ENCODE assay signal across 9 cellular contexts in genomic region chr15:85581495-85581894, GRCh38.
DNase-seq lines count a peak whose midpoint lies in the region; ATAC-seq and TF ChIP-seq lines count a peak whose summit lies in the region.
"Had no signal": no experiment of that assay in that cellular context is flagged by ENCODE, and none has a peak within 500 bp of the region (broad histone marks: within the 10 kb centered on the region; RNA-seq: fewer than 3 reads in every experiment).

No MANE protein-coding gene starts in this region.

- TF ChIP-seq CTCF in glutamatergic neuron (IDR thresholded peaks at IDR 0.05; ENCODE audit: partially characterized antibody, unreplicated experiment) (no peak), A673 (conservative IDR thresholded peaks at IDR 0.05; ENCODE audit: low read depth, low read length) (no peak)

- CTCF ChIA-PET in A673 (lab: Charles Lee): no interaction called here

- peak overlapping the region; percentile 97 for H3K27ac ChIP-seq in skeletal muscle tissue (ENCODE audit: low read depth, low read length)
- H3K27ac ChIP-seq in A673 (ENCODE audit: low read depth, low read length, poor library complexity, severe bottlenecking): no peak overlapping the region

- ATAC-seq in activated T-cell treated with anti-CD3 and anti-CD28 coated beads, Interleukin-2, amount 50 U/mL, for 4 hours: no peak
- no peak for ATAC-seq in HG03469 (IDR thresholded peaks at IDR 0.05; ENCODE audit: unreplicated experiment)

- peak overlapping the region; percentile 52; the same call in 1 of the 2 replicates for H3K4me3 ChIP-seq in Jurkat, Clone E6-1 (ENCODE audit: low read length)
- H3K4me3 ChIP-seq in skeletal muscle tissue (ENCODE audit: low read length in 3 of 3) (peak overlapping the region; percentile 69 to 86 (median 71)), A673 (ENCODE audit: low read depth, low read length, poor library complexity, severe bottlenecking) (no peak overlapping the region)

- H3K36me3 Mint-ChIP-seq in activated T-cell treated with anti-CD3 and anti-CD28 coated beads, Interleukin-2, amount 50 U/mL, for 4 hours (ENCODE audit: insufficient read depth): peaks cover 43% of the 10 kb centered on the region
- H3K36me3 Mint-ChIP-seq in glutamatergic neuron (ENCODE audit: unreplicated experiment): no peaks in the 10 kb centered on the region

- BruUV-seq in A673 (replicated peaks; lab: Mats Ljungman, UMichigan): no TSS peak

- DNase-seq in Jurkat, Clone E6-1 (ENCODE audit: low read depth, low spot score): peak; percentile 49
- DNase-seq in activated T-cell treated with anti-CD3 and anti-CD28 coated beads, Interleukin-2, amount 50 U/mL, for 4 hours: no peak
- DNase-seq in glutamatergic neuron: no peak
- no peak for DNase-seq in LoVo (ENCODE audit: low spot score)
- DNase-seq in A673 (ENCODE audit: low spot score): no peak
- no peak for DNase-seq in retina

- H3K4me3 Mint-ChIP-seq in activated T-cell treated with anti-CD3 and anti-CD28 coated beads, Interleukin-2, amount 50 U/mL, for 4 hours: peak overlapping the region; percentile 85
- peak overlapping the region; percentile 66 for H3K4me3 Mint-ChIP-seq in glutamatergic neuron (ENCODE audit: unreplicated experiment)

- intact Hi-C loops in A673 (cut with micrococcal nuclease; ENCODE audit: unreplicated experiment): no loop called here

- H3K36me3 ChIP-seq in skeletal muscle tissue (ENCODE audit: control insufficient read depth in 3 of 3, insufficient read depth in 3 of 3, low read length in 3 of 3): peaks cover 0 to 2% (median 0%) of the 10 kb centered on the region in 3 donors
- H3K36me3 ChIP-seq in A673 (ENCODE audit: insufficient read depth, low read length, poor library complexity, severe bottlenecking): no peaks in the 10 kb centered on the region

- no peaks in the 10 kb centered on the region for H3K9me3 ChIP-seq in skeletal muscle tissue (ENCODE audit: control insufficient read depth in 3 of 3, low read length in 3 of 3)
- H3K9me3 ChIP-seq in A673 (ENCODE audit: low read depth, low read length, poor library complexity, severe bottlenecking): no peaks in the 10 kb centered on the region

- peak overlapping the region; percentile 92 for H3K27ac Mint-ChIP-seq in glutamatergic neuron (ENCODE audit: unreplicated experiment)

- peak overlapping the region in 2 of 3 donors; percentile 81 to 85 for H3K9ac ChIP-seq in skeletal muscle tissue (ENCODE audit: low read depth in 1 of 3, low read length in 3 of 3)
- H3K9ac ChIP-seq: KMS-11 had no signal

- POLR2A ChIA-PET in A673 (lab: Charles Lee; ENCODE audit: low non-redundant PET): no interaction called here

- H3K4me1 ChIP-seq in skeletal muscle tissue (ENCODE audit: control insufficient read depth in 3 of 3, insufficient read depth in 3 of 3, low read length in 3 of 3) (peaks cover 58 to 67% (median 65%) of the 10 kb centered on the region in 3 donors), A673 (ENCODE audit: insufficient read depth, low read length, poor library complexity, severe bottlenecking) (peaks cover 11% of the 10 kb centered on the region)

- no peaks in the 10 kb centered on the region for H3K9me3 Mint-ChIP-seq in activated T-cell treated with anti-CD3 and anti-CD28 coated beads, Interleukin-2, amount 50 U/mL, for 4 hours
- H3K9me3 Mint-ChIP-seq in glutamatergic neuron (ENCODE audit: unreplicated experiment): peaks cover 16% of the 10 kb centered on the region

- H3K27me3 Mint-ChIP-seq in activated T-cell treated with anti-CD3 and anti-CD28 coated beads, Interleukin-2, amount 50 U/mL, for 4 hours (ENCODE audit: low read depth): no peaks in the 10 kb centered on the region
- H3K27me3 Mint-ChIP-seq in glutamatergic neuron (ENCODE audit: unreplicated experiment): peaks cover 16% of the 10 kb centered on the region

- H3K4me1 Mint-ChIP-seq in activated T-cell treated with anti-CD3 and anti-CD28 coated beads, Interleukin-2, amount 50 U/mL, for 4 hours (ENCODE audit: low read depth): peaks cover 70% of the 10 kb centered on the region
- H3K4me1 Mint-ChIP-seq in glutamatergic neuron (ENCODE audit: low read depth, unreplicated experiment): peaks cover 66% of the 10 kb centered on the region

- H3K27me3 ChIP-seq in skeletal muscle tissue (ENCODE audit: control insufficient read depth in 3 of 3, insufficient read depth in 3 of 3, low read length in 3 of 3) (no peaks in the 10 kb centered on the region), A673 (replicated peaks; ENCODE audit: insufficient read depth, low read depth, low read length, poor library complexity) (no peaks in the 10 kb centered on the region)
